ENCODE assay signal across 16 cellular contexts in the genomic region with DNA sequence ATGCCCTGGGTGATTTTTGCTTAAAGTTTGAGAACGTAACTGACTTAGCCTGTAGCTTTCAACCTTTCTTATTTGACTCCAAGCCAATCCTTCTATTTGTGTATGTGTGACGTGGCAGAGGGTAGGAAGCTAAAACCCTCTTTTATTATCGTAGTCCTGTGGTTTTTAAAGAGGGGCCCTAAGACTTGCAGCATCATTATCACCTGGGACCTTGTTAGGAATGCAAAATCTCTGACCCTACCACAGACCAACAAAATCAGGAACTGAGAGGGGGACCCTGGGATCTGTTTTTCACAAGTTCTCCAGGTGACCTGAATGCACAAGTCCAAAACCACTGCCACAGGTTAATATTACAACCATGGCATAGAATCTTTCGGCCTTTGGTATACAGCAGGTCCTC.
A peak's percentile ranks its signal among the peaks of the same experiment; 100 is the strongest.
DNase-seq lines count a peak whose midpoint lies in the region; ATAC-seq, FAIRE-seq and TF ChIP-seq lines count a peak whose summit lies in the region.
"Had no signal": no experiment of that assay in that cellular context is flagged by ENCODE, and none has a peak within 500 bp of the region (broad histone marks: within the 10 kb centered on the region; RNA-seq: fewer than 3 reads in every experiment).

No MANE protein-coding gene starts in this region.

- no peaks in the 10 kb centered on the region for H3K27me3 ChIP-seq in stomach
- no peaks in the 10 kb centered on the region for H3K27me3 ChIP-seq in spleen (replicated peaks in 1 of 7)

- peak; percentile 89 for DNase-seq in RPMI8226
- no peak for DNase-seq in inferior parietal cortex (ENCODE audit: extremely low spot score)
- DNase-seq in HTR-8/SVneo (ENCODE audit: insufficient read length, low spot score): no peak
- DNase-seq in stomach: no peak
- no peak for DNase-seq in spleen
- DNase-seq: activated gamma-delta T cell treated with Interleukin-2 at 50 U/mL for 16 hours; CD4-positive, alpha-beta memory T cell; central memory CD4-positive, alpha-beta T cell; erythroblast; HCEC 1CT; IMR-90; NCI-H187; SW 1271 had no signal

- H3K9me3 ChIP-seq in stomach: no peaks in the 10 kb centered on the region
- no peaks in the 10 kb centered on the region for H3K9me3 ChIP-seq in spleen

- H3K36me3 ChIP-seq in stomach (no peaks in the 10 kb centered on the region), spleen (no peaks in the 10 kb centered on the region)

- TF ChIP-seq POLR2A in stomach (IDR thresholded peaks at IDR 0.05) (no peak), spleen (IDR thresholded peaks at IDR 0.05) (no peak)

- H3K27ac ChIP-seq in stomach: no peak overlapping the region
- peak overlapping the region in 2 of 8 donors; percentile 35 to 50 for H3K27ac ChIP-seq in spleen

- no peak for TF ChIP-seq EP300 in stomach (IDR thresholded peaks at IDR 0.05)

- peaks cover 0 to 13% (median 5%) of the 10 kb centered on the region in 4 donors for H3K4me1 ChIP-seq in stomach
- peaks cover 0 to 56% (median 20%) of the 10 kb centered on the region in 6 donors for H3K4me1 ChIP-seq in spleen

- TF ChIP-seq CTCF in stomach (IDR thresholded peaks at IDR 0.05): no peak
- TF ChIP-seq CTCF in spleen (IDR thresholded peaks at IDR 0.05 in 8 of 11, conservative IDR thresholded peaks at IDR 0.05 in 3 of 11): no peak

- intact Hi-C loops in stomach (cut with DNase I; ENCODE audit: low total_unique reads) (no loop called here), spleen (cut with DNase I; ENCODE audit: low total_unique reads) (loop anchor here (10.0 kb wide), 1 partner anchor 165 kb away; no protein-coding TSS in a partner anchor)

- H3K4me3 ChIP-seq in stomach (no peak overlapping the region), spleen (no peak overlapping the region)

- WGBS in stomach, 5 donors: 64 to 83% (median 71%) methylated on average over 4 of the region's 4 CpGs
- WGBS in spleen, 5 donors: 60 to 73% (median 67%) methylated on average over 4 of the region's 4 CpGs

- FAIRE-seq in HTR-8/SVneo (lab: Jason Lieb, UNC): no peak

- ATAC-seq in GM18868 (IDR thresholded peaks at IDR 0.05; ENCODE audit: unreplicated experiment) (peak; percentile 44), GM21390 (IDR thresholded peaks at IDR 0.05; ENCODE audit: unreplicated experiment) (peak; percentile 55), HG03060 (IDR thresholded peaks at IDR 0.05; ENCODE audit: low read depth, unreplicated experiment) (peak; percentile 37)
